8 cellular contexts compared by ENCODE assay signal in genomic region chr17:41486809-41487530, GRCh38. TPM values are rescaled to one million over a fixed set of nuclear protein-coding genes. Genes with fewer than 3 reads are reported as not detected.
DNase-seq lines count a peak whose midpoint lies in the region; ATAC-seq, FAIRE-seq and TF ChIP-seq lines count a peak whose summit lies in the region.

No MANE protein-coding gene starts in this region.

- TF ChIP-seq POLR2A in lower leg skin (IDR thresholded peaks at IDR 0.05) = no peak

- WGBS in lower leg skin, 2 donors = 71 to 83% methylated on average over 25 to 29 of the region's 29 CpGs

- intact Hi-C loops in lower leg skin (cut with DNase I; ENCODE audit: low total_unique reads) = no loop called here

- no peak overlapping the region for H3K4me3 ChIP-seq in fibroblast of pulmonary artery (replicated peaks; ENCODE audit: low read depth, low read length)
- H3K4me3 ChIP-seq in lower leg skin (ENCODE audit: low read depth, poor library complexity, severe bottlenecking) = no peak overlapping the region

- FAIRE-seq in GM19239 (lab: Jason Lieb, UNC) (no peak), RCC 7860 (lab: Jason Lieb, UNC) (no peak)

- TF ChIP-seq CTCF in fibroblast of pulmonary artery (IDR thresholded peaks at IDR 0.05; ENCODE audit: low read length, missing control alignments) (peak; percentile 48), lower leg skin (IDR thresholded peaks at IDR 0.05) (no peak)

- ATAC-seq in SK-N-SH treated with all-trans-retinoic acid at 6 μM for 48 hours = peak; percentile 46; the same call in 1 of the 3 replicates
- ATAC-seq in GM21360 (IDR thresholded peaks at IDR 0.05; ENCODE audit: unreplicated experiment) = no peak
- ATAC-seq in GM18870 (IDR thresholded peaks at IDR 0.05; ENCODE audit: unreplicated experiment) = no peak

- DNase-seq in GM19239 (ENCODE audit: insufficient read length, low spot score) = peak; percentile 28
- no peak for DNase-seq in fibroblast of pulmonary artery (ENCODE audit: low read depth)
- DNase-seq in stimulated activated CD4-positive, alpha-beta T cell treated with anti-CD3 and anti-CD28 coated beads, Interleukin-1b, Interleukin-23, amount 100 ng/mL, for 48 hours = peak; percentile 43
- no peak for DNase-seq in lower leg skin (ENCODE audit: low spot score in 2 of 2)
- DNase-seq in RCC 7860 (ENCODE audit: low spot score) = no peak

TF ChIP-seq in SK-N-SH treated with all-trans-retinoic acid at 6 μM for 48 hours, 23 proteins besides CTCF, POLR2A, EP300 and RAD21:
- no peak for TF ChIP-seq BACH2 (CRISPR knock-in tag; IDR thresholded peaks at IDR 0.05; ENCODE audit: borderline replicate concordance)
- no peak for TF ChIP-seq SNAI2 (CRISPR knock-in tag; IDR thresholded peaks at IDR 0.05)
- no peak for TF ChIP-seq PATZ1 (CRISPR knock-in tag; IDR thresholded peaks at IDR 0.05; ENCODE audit: borderline replicate concordance)
- no peak for TF ChIP-seq CSDC2 (CRISPR knock-in tag; IDR thresholded peaks at IDR 0.05)
- no peak for TF ChIP-seq ZNF565 (CRISPR knock-in tag; conservative IDR thresholded peaks at IDR 0.05; ENCODE audit: low read depth)
TF ChIP-seq in SK-N-SH treated with all-trans-retinoic acid at 6 μM for 48 hours: peak in this region for 0.

RNA-seq across cellular contexts. Expression of gene KRT36, which starts 2.7 kb away (rescaled TPM):
- total RNA-seq in lower leg skin = under 1 TPM in 1 of 4 donors, not detected in 3; 0.97 TPM

RNA-seq across cellular contexts. Expression of gene KRT35, which starts 6.0 kb away (rescaled TPM):
- under 1 TPM in 1 of 4 donors, not detected in 3; 0.84 TPM for total RNA-seq in lower leg skin

RNA-seq across cellular contexts. Expression of gene KRT13, which starts 18.4 kb away (rescaled TPM):
- total RNA-seq in lower leg skin = under 1 TPM in 2 of 4 donors, not detected in 2; 0.19 to 0.46 TPM

RNA-seq across cellular contexts. Expression of gene KRT32, which starts 19.8 kb away (rescaled TPM):
- total RNA-seq in lower leg skin = 10 to 100 TPM in 1 of 4 donors, under 1 TPM in 1, not detected in 2; 0.46 to 11.6 TPM

RNA-seq across cellular contexts. Expression of gene KRT15, which starts 31.7 kb away (rescaled TPM):
- 1,000 to 10,000 TPM in 2 of 4 donors, 100 to 1,000 TPM in 2; 802 to 1,380 (median 1,140) TPM for total RNA-seq in lower leg skin

Comparison
In these comparisons a context has a peak if more than half of its experiments do, and no peak if none do; other contexts are left out.
1. DNase-seq: peak in GM19239 (single experiment) and stimulated activated CD4-positive, alpha-beta T cell treated with anti-CD3 and anti-CD28 coated beads, Interleukin-1b, Interleukin-23, amount 100 ng/mL, for 48 hours (single experiment); none in fibroblast of pulmonary artery (single experiment), lower leg skin (0 of 2) and RCC 7860 (single experiment).